Comparison of ENCODE assay signal across 13 cellular contexts in the genomic region with DNA sequence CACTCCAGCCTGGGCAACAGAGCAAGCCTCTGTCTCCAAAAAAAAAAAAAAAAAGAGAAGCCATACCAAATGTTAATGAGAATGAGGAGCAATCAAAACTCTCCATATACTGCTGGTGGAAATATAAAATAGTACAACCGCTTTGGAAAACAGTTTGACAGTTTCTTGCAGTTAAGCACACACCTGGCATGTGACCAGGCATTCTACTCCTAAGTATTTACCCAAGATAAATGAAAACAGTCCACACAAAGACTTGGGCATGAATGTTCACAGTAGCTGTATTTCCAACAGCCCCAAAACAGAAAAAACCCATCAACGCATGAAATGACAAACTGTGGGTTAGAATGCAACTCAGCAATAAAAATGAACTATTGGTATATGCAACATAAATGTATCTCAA.
DNase-seq lines count a peak whose midpoint lies in the region; ATAC-seq and TF ChIP-seq lines count a peak whose summit lies in the region.
"Had no signal": no experiment of that assay in that cellular context is flagged by ENCODE, and none has a peak within 500 bp of the region (broad histone marks: within the 10 kb centered on the region; RNA-seq: fewer than 3 reads in every experiment).

No MANE protein-coding gene starts in this region.

- ATAC-seq in GM21825 (IDR thresholded peaks at IDR 0.05; ENCODE audit: unreplicated experiment): no peak
- ATAC-seq: CD8-positive, alpha-beta T cell; Panc1 had no signal

- H3K9me3 Mint-ChIP-seq in progenitor cell of endocrine pancreas (ENCODE audit: low read depth): no peaks in the 10 kb centered on the region
- H3K9me3 Mint-ChIP-seq: CD8-positive, alpha-beta T cell had no signal

- H3K4me3 Mint-ChIP-seq in progenitor cell of endocrine pancreas (ENCODE audit: low read depth): no peak overlapping the region
- H3K4me3 Mint-ChIP-seq: CD8-positive, alpha-beta T cell had no signal

- H3K4me1 Mint-ChIP-seq in progenitor cell of endocrine pancreas (ENCODE audit: low read depth): peaks cover 15% of the 10 kb centered on the region

- peaks cover 2% of the 10 kb centered on the region for H3K36me3 Mint-ChIP-seq in progenitor cell of endocrine pancreas (ENCODE audit: insufficient read depth)

- H3K27ac Mint-ChIP-seq in progenitor cell of endocrine pancreas: peak overlapping the region; percentile 43
- H3K27ac Mint-ChIP-seq: CD8-positive, alpha-beta T cell had no signal

- no peaks in the 10 kb centered on the region for H3K27me3 Mint-ChIP-seq in progenitor cell of endocrine pancreas

- DNase-seq in NCI-H2107 treated with DMSO at 0.1 percent for 48 hours (lab: John Stamatoyannopoulos, UW; ENCODE audit: unreplicated experiment): peak; percentile 6
- DNase-seq in NCI-H2107 (lab: John Stamatoyannopoulos, UW): no peak
- peak; percentile 23 for DNase-seq in NCI-H2029 (lab: John Stamatoyannopoulos, UW)
- peak; percentile 45 for DNase-seq in astrocyte of the hippocampus (ENCODE audit: low read depth, low spot score)
- DNase-seq in progenitor cell of endocrine pancreas (ENCODE audit: low spot score, unreplicated experiment): no peak
- DNase-seq in glomerular visceral epithelial cell (ENCODE audit: extremely low spot score): no peak
- DNase-seq in NCI-H226: no peak
- DNase-seq: CD8-positive, alpha-beta T cell; Kasumi-1; NCI-H526 treated with DMSO at 0.1 percent for 48 hours; Right ventricle myocardium superior had no signal

- no peak for TF ChIP-seq CTCF in progenitor cell of endocrine pancreas (IDR thresholded peaks at IDR 0.05; ENCODE audit: unreplicated experiment)

Comparison
In these comparisons a context has a peak if more than half of its experiments do, and no peak if none do; other contexts are left out.
1. DNase-seq: peak in NCI-H2107 treated with DMSO at 0.1 percent for 48 hours (single experiment), NCI-H2029 (single experiment) and astrocyte of the hippocampus (single experiment); none in NCI-H2107 (single experiment), progenitor cell of endocrine pancreas (single experiment), glomerular visceral epithelial cell (single experiment) and NCI-H226 (single experiment).